In the genomic region with DNA sequence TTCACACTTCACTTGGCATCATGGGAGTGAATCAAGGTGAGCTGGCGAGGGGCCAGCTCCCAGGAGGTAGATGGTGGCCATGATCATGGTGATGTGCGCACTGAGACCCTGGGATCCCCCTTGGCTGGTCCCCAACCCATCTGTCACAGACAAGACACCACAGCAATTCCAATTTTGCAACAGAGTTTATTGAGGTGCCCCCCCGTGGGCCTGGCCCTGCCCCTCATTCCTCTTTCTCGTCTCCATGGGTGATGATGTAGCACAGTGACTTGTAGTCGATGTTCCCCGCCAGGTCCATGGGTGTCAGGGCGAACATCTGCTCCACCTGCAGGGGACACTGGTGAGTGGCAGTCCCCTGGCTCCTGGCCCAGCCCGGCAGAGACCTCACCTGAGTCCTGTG, we compare ENCODE assay signal across 22 cellular contexts. TPM values are rescaled to one million over a fixed set of nuclear protein-coding genes. Genes with fewer than 3 reads are reported as not detected.
DNase-seq lines count a peak whose midpoint lies in the region; ATAC-seq and TF ChIP-seq lines count a peak whose summit lies in the region.
"Had no signal": no experiment of that assay in that cellular context is flagged by ENCODE, and none has a peak within 500 bp of the region (broad histone marks: within the 10 kb centered on the region; RNA-seq: fewer than 3 reads in every experiment).

No MANE protein-coding gene starts in this region.

- no peaks in the 10 kb centered on the region for H3K4me1 ChIP-seq in HEK293 (ENCODE audit: control insufficient read depth, insufficient read depth, low read length)
- no peaks in the 10 kb centered on the region for H3K4me1 ChIP-seq in lower lobe of right lung
- H3K4me1 ChIP-seq in breast epithelium = no peaks in the 10 kb centered on the region
- H3K4me1 ChIP-seq: HAP-1 had no signal

- H3K27me3 ChIP-seq in lower lobe of right lung (ENCODE audit: low read depth) (no peaks in the 10 kb centered on the region), breast epithelium (no peaks in the 10 kb centered on the region)

- no peaks in the 10 kb centered on the region for H3K4me1 Mint-ChIP-seq in WTC11
- H3K4me1 Mint-ChIP-seq in activated T-helper 1 cell treated with anti-CD3 and anti-CD28 coated beads, Interleukin-12 subunit alpha, Interleukin-12 subunit beta, Interleukin-2, Interleukin-4 antibody, amounts not matched to agents 30 ng/mL and 10 ng/mL and 1 ng/mL, durations not matched to agents 14 hours and 24 hours and 36 hours (ENCODE audit: low read depth) = no peaks in the 10 kb centered on the region

- TF ChIP-seq POLR2A in breast epithelium (IDR thresholded peaks at IDR 0.05) = no peak

- H3K36me3 ChIP-seq in HEK293 (ENCODE audit: control insufficient read depth in 2 of 2, insufficient read depth in 1 of 2, low read length in 2 of 2) = no peaks in the 10 kb centered on the region
- H3K36me3 ChIP-seq in lower lobe of right lung = no peaks in the 10 kb centered on the region
- H3K36me3 ChIP-seq in breast epithelium = no peaks in the 10 kb centered on the region
- H3K36me3 ChIP-seq: HAP-1 had no signal

- H3K4me3 Mint-ChIP-seq in WTC11 = no peak overlapping the region
- no peak overlapping the region for H3K4me3 Mint-ChIP-seq in activated T-helper 1 cell treated with anti-CD3 and anti-CD28 coated beads, Interleukin-12 subunit alpha, Interleukin-12 subunit beta, Interleukin-2, Interleukin-4 antibody, amounts not matched to agents 30 ng/mL and 10 ng/mL and 1 ng/mL, durations not matched to agents 14 hours and 24 hours and 36 hours

- H3K9me3 Mint-ChIP-seq in WTC11 = no peaks in the 10 kb centered on the region
- no peaks in the 10 kb centered on the region for H3K9me3 Mint-ChIP-seq in activated T-helper 1 cell treated with anti-CD3 and anti-CD28 coated beads, Interleukin-12 subunit alpha, Interleukin-12 subunit beta, Interleukin-2, Interleukin-4 antibody, amounts not matched to agents 30 ng/mL and 10 ng/mL and 1 ng/mL, durations not matched to agents 14 hours and 24 hours and 36 hours

- CTCF ChIA-PET in HEK293 (lab: Yijun Ruan, JAX) (no interaction called here), WTC11 (lab: Charles Lee) (interaction anchor here (1.6 kb wide), 1 partner anchor 15 kb away, joined by 5 read pairs; no protein-coding TSS in a partner anchor)

- H3K4me3 ChIP-seq in HEK293 (ENCODE audit: low read depth, low read length) = no peak overlapping the region
- H3K4me3 ChIP-seq in lower lobe of right lung = no peak overlapping the region
- H3K4me3 ChIP-seq in breast epithelium = no peak overlapping the region
- H3K4me3 ChIP-seq: HAP-1 had no signal

- POLR2A ChIA-PET in HEK293 (lab: Yijun Ruan, JAX) = no interaction called here
- POLR2A ChIA-PET in WTC11 (lab: Charles Lee) = no interaction called here

- no peaks in the 10 kb centered on the region for H3K9me3 ChIP-seq in HEK293 (ENCODE audit: control insufficient read depth, insufficient read depth, low read depth, low read length)
- H3K9me3 ChIP-seq in lower lobe of right lung = no peaks in the 10 kb centered on the region
- H3K9me3 ChIP-seq in breast epithelium = no peaks in the 10 kb centered on the region
- H3K9me3 ChIP-seq: HAP-1 had no signal

- H3K27me3 Mint-ChIP-seq in WTC11 (ENCODE audit: low read depth) = peaks cover 17% of the 10 kb centered on the region
- peaks cover 2% of the 10 kb centered on the region for H3K27me3 Mint-ChIP-seq in activated T-helper 1 cell treated with anti-CD3 and anti-CD28 coated beads, Interleukin-12 subunit alpha, Interleukin-12 subunit beta, Interleukin-2, Interleukin-4 antibody, amounts not matched to agents 30 ng/mL and 10 ng/mL and 1 ng/mL, durations not matched to agents 14 hours and 24 hours and 36 hours (ENCODE audit: insufficient read depth)

- no peak overlapping the region for H3K27ac ChIP-seq in HEK293 (ENCODE audit: extremely low read depth, low read depth, low read length)
- no peak overlapping the region for H3K27ac ChIP-seq in lower lobe of right lung
- H3K27ac ChIP-seq in breast epithelium = no peak overlapping the region
- H3K27ac ChIP-seq: 22Rv1, C4-2B had no signal

- TF ChIP-seq CTCF in HEK293 (tag by site-specific recombination; IDR thresholded peaks at IDR 0.05) (no peak), WTC11 (IDR thresholded peaks at IDR 0.05) (no peak), lower lobe of right lung (IDR thresholded peaks at IDR 0.05) (no peak), breast epithelium (IDR thresholded peaks at IDR 0.05) (no peak)

- ATAC-seq in WTC11 = peak; percentile 58
- no peak for ATAC-seq in lower lobe of right lung

- no peak overlapping the region for H3K27ac Mint-ChIP-seq in WTC11
- no peak overlapping the region for H3K27ac Mint-ChIP-seq in activated T-helper 1 cell treated with anti-CD3 and anti-CD28 coated beads, Interleukin-12 subunit alpha, Interleukin-12 subunit beta, Interleukin-2, Interleukin-4 antibody, amounts not matched to agents 30 ng/mL and 10 ng/mL and 1 ng/mL, durations not matched to agents 14 hours and 24 hours and 36 hours

- intact Hi-C loops in lower lobe of right lung (cut with DNase I) = no loop called here
- intact Hi-C loops in activated T-helper 1 cell treated with anti-CD3 and anti-CD28 coated beads, Interleukin-12 subunit alpha, Interleukin-12 subunit beta, Interleukin-2, Interleukin-4 antibody, amounts not matched to agents 30 ng/mL and 10 ng/mL and 1 ng/mL, durations not matched to agents 14 hours and 24 hours and 36 hours (cut with micrococcal nuclease) = no loop called here
- intact Hi-C loops in breast epithelium (cut with DNase I; ENCODE audit: low total_unique reads) = no loop called here

- H3K36me3 Mint-ChIP-seq in WTC11 = no peaks in the 10 kb centered on the region
- H3K36me3 Mint-ChIP-seq in activated T-helper 1 cell treated with anti-CD3 and anti-CD28 coated beads, Interleukin-12 subunit alpha, Interleukin-12 subunit beta, Interleukin-2, Interleukin-4 antibody, amounts not matched to agents 30 ng/mL and 10 ng/mL and 1 ng/mL, durations not matched to agents 14 hours and 24 hours and 36 hours (ENCODE audit: low read depth) = no peaks in the 10 kb centered on the region

- DNase-seq in NCI-H2171 treated with DMSO at 0.1 percent for 48 hours (lab: John Stamatoyannopoulos, UW) (peak; percentile 39), NCI-H2171 (lab: John Stamatoyannopoulos, UW) (no peak), WTC11 (ENCODE audit: low spot score) (no peak), lower lobe of right lung (peak; percentile 22), NCI-H446 treated with DMSO at 0.1 percent for 48 hours (lab: John Stamatoyannopoulos, UW) (no peak), breast epithelium (ENCODE audit: low spot score in 2 of 2) (no peak)
- DNase-seq in activated T-helper 1 cell treated with anti-CD3 and anti-CD28 coated beads, Interleukin-12 subunit alpha, Interleukin-12 subunit beta, Interleukin-2, Interleukin-4 antibody, amounts not matched to agents 30 ng/mL and 10 ng/mL and 1 ng/mL, durations not matched to agents 14 hours and 24 hours and 36 hours (ENCODE audit: low spot score) = no peak
- DNase-seq: AML-193; DMS79; MM.1S; NCI-H1092; NCI-H146; NCI-H2081; NCI-H2227 treated with DMSO at 0.1 percent for 48 hours; NCI-H526 treated with DMSO at 0.1 percent for 48 hours; NK-92 treated with Interleukin-12 subunit alpha and Interleukin-12 subunit beta, amount 100 ng/mL, for 24 hours had no signal

TF ChIP-seq in HEK293, 187 proteins besides CTCF, POLR2A, EP300 and RAD21 (continues in another document):
- TF ChIP-seq ZNF529 (tag by site-specific recombination; IDR thresholded peaks at IDR 0.05; ENCODE audit: insufficient replicate concordance) = no peak

TF ChIP-seq in WTC11, 78 proteins besides CTCF, POLR2A, EP300 and RAD21 (continues in another document):
- no peak for TF ChIP-seq JUN (CRISPR knock-in tag; IDR thresholded peaks at IDR 0.05)

RNA-seq across cellular contexts. Expression of gene MYL7, which starts 2.4 kb away (rescaled TPM):
- 0.39 to 1.6 TPM (median 0.90 TPM) in 3 replicates for total RNA-seq in WTC11 (2021)
- total RNA-seq in lower lobe of right lung = 1.6 TPM
- total RNA-seq in activated T-helper 1 cell treated with anti-CD3 and anti-CD28 coated beads, Interleukin-12 subunit alpha, Interleukin-12 subunit beta, Interleukin-2, Interleukin-4 antibody, amounts not matched to agents 30 ng/mL and 10 ng/mL and 1 ng/mL, durations not matched to agents 14 hours and 24 hours and 36 hours = not detected in 2 replicates
- total RNA-seq in breast epithelium = under 1 TPM in 1 of 3 donors, not detected in 2; 0.73 TPM
- total RNA-seq: LHCN-M2, OCI-LY7 had no signal

RNA-seq across cellular contexts. Expression of gene POLD2, which starts 15.3 kb away (rescaled TPM):
- total RNA-seq in WTC11 (2021) (140 to 154 TPM (median 146 TPM) in 3 replicates), lower lobe of right lung (48.3 TPM), breast epithelium (10 to 100 TPM; 38.9 to 49.8 (median 39.7) TPM)
- 234 and 250 TPM in 2 replicates for total RNA-seq in activated T-helper 1 cell treated with anti-CD3 and anti-CD28 coated beads, Interleukin-12 subunit alpha, Interleukin-12 subunit beta, Interleukin-2, Interleukin-4 antibody, amounts not matched to agents 30 ng/mL and 10 ng/mL and 1 ng/mL, durations not matched to agents 14 hours and 24 hours and 36 hours

RNA-seq across cellular contexts. Expression of gene AEBP1, which starts 34.6 kb away (rescaled TPM):
- total RNA-seq in WTC11 (2021) (50.8 to 55.5 TPM (median 52.4 TPM) in 3 replicates), lower lobe of right lung (82.5 TPM), breast epithelium (100 to 1,000 TPM in 2 of 3 donors, 10 to 100 TPM in 1; 85.6 to 300 (median 145) TPM)
- total RNA-seq in activated T-helper 1 cell treated with anti-CD3 and anti-CD28 coated beads, Interleukin-12 subunit alpha, Interleukin-12 subunit beta, Interleukin-2, Interleukin-4 antibody, amounts not matched to agents 30 ng/mL and 10 ng/mL and 1 ng/mL, durations not matched to agents 14 hours and 24 hours and 36 hours = 17.0 and 17.2 TPM in 2 replicates
- total RNA-seq: LHCN-M2 had no signal

RNA-seq across cellular contexts. Expression of gene GCK, which starts 50.5 kb away (rescaled TPM):
- total RNA-seq in WTC11 (2021) (3.3 to 5.1 TPM (median 4.5 TPM) in 3 replicates), lower lobe of right lung (0.47 TPM), breast epithelium (1 to 10 TPM in 1 of 3 donors, under 1 TPM in 1, not detected in 1; 0.48 to 1.6 TPM)
- total RNA-seq in activated T-helper 1 cell treated with anti-CD3 and anti-CD28 coated beads, Interleukin-12 subunit alpha, Interleukin-12 subunit beta, Interleukin-2, Interleukin-4 antibody, amounts not matched to agents 30 ng/mL and 10 ng/mL and 1 ng/mL, durations not matched to agents 14 hours and 24 hours and 36 hours = 1.9 and 2.4 TPM in 2 replicates
- total RNA-seq: LHCN-M2 had no signal

RNA-seq across cellular contexts. Expression of gene POLM, which starts 56.4 kb away (rescaled TPM):
- total RNA-seq in WTC11 (2021) = 20.9 to 25.3 TPM (median 24.7 TPM) in 3 replicates
- total RNA-seq in lower lobe of right lung = 24.2 TPM
- total RNA-seq in activated T-helper 1 cell treated with anti-CD3 and anti-CD28 coated beads, Interleukin-12 subunit alpha, Interleukin-12 subunit beta, Interleukin-2, Interleukin-4 antibody, amounts not matched to agents 30 ng/mL and 10 ng/mL and 1 ng/mL, durations not matched to agents 14 hours and 24 hours and 36 hours = 36.9 and 41.7 TPM in 2 replicates
- total RNA-seq in breast epithelium = 10 to 100 TPM; 22.4 to 44.8 (median 31.1) TPM

Comparison
In these comparisons a context has a peak if more than half of its experiments do, and no peak if none do; other contexts are left out.
1. DNase-seq: peak in NCI-H2171 treated with DMSO at 0.1 percent for 48 hours (single experiment) and lower lobe of right lung (single experiment); none in NCI-H2171 (single experiment), WTC11 (single experiment), NCI-H446 treated with DMSO at 0.1 percent for 48 hours (single experiment), activated T-helper 1 cell treated with anti-CD3 and anti-CD28 coated beads, Interleukin-12 subunit alpha, Interleukin-12 subunit beta, Interleukin-2, Interleukin-4 antibody, amounts not matched to agents 30 ng/mL and 10 ng/mL and 1 ng/mL, durations not matched to agents 14 hours and 24 hours and 36 hours (single experiment) and breast epithelium (0 of 2).